In genomic region chr14:102683399-102684275, GRCh38 we compare ENCODE assay signal across 1 cellular context.
A peak's percentile ranks its signal among the peaks of the same experiment; 100 is the strongest.
TF ChIP-seq lines count a peak whose summit lies in the region.

No MANE protein-coding gene starts in this region.

TF ChIP-seq in HepG2, 621 proteins besides CTCF, POLR2A, EP300 and RAD21 (continued from another document and continues in another):
- TF ChIP-seq ZNF512B (CRISPR knock-in tag; IDR thresholded peaks at IDR 0.05; ENCODE audit: borderline replicate concordance) (0 out of 2 replicates have a peak, but pooled peaks have one; percentile 63), AGO2 (optimal IDR thresholded peaks at IDR 0.05; ENCODE audit: low read depth, low read length) (peak; percentile 69), ZNF407 (CRISPR knock-in tag; IDR thresholded peaks at IDR 0.05; ENCODE audit: not compliant biosample characterization) (peak; percentile 94), KMT2B (CRISPR knock-in tag; IDR thresholded peaks at IDR 0.05) (peak; percentile 78), ZNF383 (CRISPR knock-in tag; IDR thresholded peaks at IDR 0.05; ENCODE audit: borderline replicate concordance) (0 out of 2 replicates have a peak, but pooled peaks have one; percentile 69), ZNF775 (CRISPR knock-in tag; IDR thresholded peaks at IDR 0.05; ENCODE audit: borderline replicate concordance) (peak; percentile 70; the same call in 1 of the 2 replicates), NKX3-1 (CRISPR knock-in tag; IDR thresholded peaks at IDR 0.05) (no peak), ZMYM2 (CRISPR knock-in tag; IDR thresholded peaks at IDR 0.05) (no peak), GPN1 (CRISPR knock-in tag; IDR thresholded peaks at IDR 0.05; ENCODE audit: borderline replicate concordance) (no peak), SRSF4 (IDR thresholded peaks at IDR 0.05; ENCODE audit: low read depth, low read length, poor library complexity, severe bottlenecking) (no peak), ZBTB20 (CRISPR knock-in tag; IDR thresholded peaks at IDR 0.05; ENCODE audit: borderline replicate concordance, low read depth) (no peak), NONO (IDR thresholded peaks at IDR 0.05) (no peak), NONO (CRISPR knock-in tag; conservative IDR thresholded peaks at IDR 0.05) (peak; percentile 79; the same call in 1 of the 2 replicates), ZNF333 (CRISPR knock-in tag; IDR thresholded peaks at IDR 0.05; ENCODE audit: borderline replicate concordance) (no peak; the same call in 1 of the 2 replicates), ZNF609 (CRISPR knock-in tag; IDR thresholded peaks at IDR 0.05; ENCODE audit: borderline replicate concordance) (peak; percentile 61; the same call in 1 of the 2 replicates), NR0B2 (CRISPR knock-in tag; IDR thresholded peaks at IDR 0.05) (no peak), ZNF18 (CRISPR knock-in tag; IDR thresholded peaks at IDR 0.05; ENCODE audit: insufficient replicate concordance) (peak; percentile 53), RBAK (CRISPR knock-in tag; IDR thresholded peaks at IDR 0.05) (no peak), ZNF841 (CRISPR knock-in tag; IDR thresholded peaks at IDR 0.05; ENCODE audit: borderline replicate concordance) (no peak), ZNF513 (CRISPR knock-in tag; conservative IDR thresholded peaks at IDR 0.05) (no peak), ZNF564 (CRISPR knock-in tag; IDR thresholded peaks at IDR 0.05) (no peak), MIER2 (CRISPR knock-in tag; IDR thresholded peaks at IDR 0.05) (no peak), ZXDC (CRISPR knock-in tag; IDR thresholded peaks at IDR 0.05) (0 out of 2 replicates have a peak, but pooled peaks have one; percentile 54), PHF8 (CRISPR knock-in tag; IDR thresholded peaks at IDR 0.05) (peak; percentile 77), RNF219 (CRISPR knock-in tag; IDR thresholded peaks at IDR 0.05) (no peak), ZNF83 (CRISPR knock-in tag; IDR thresholded peaks at IDR 0.05; ENCODE audit: borderline replicate concordance) (no peak)
- TF ChIP-seq, protein P1, sequence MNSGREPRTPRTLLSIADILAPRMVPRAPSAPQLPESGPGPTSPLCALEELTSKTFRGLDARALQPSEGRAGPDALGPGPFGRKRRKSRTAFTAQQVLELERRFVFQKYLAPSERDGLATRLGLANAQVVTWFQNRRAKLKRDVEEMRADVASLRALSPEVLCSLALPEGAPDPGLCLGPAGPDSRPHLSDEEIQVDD (CRISPR knock-in tag; IDR thresholded peaks at IDR 0.05; ENCODE audit: borderline replicate concordance): no peak
